In the genomic region with DNA sequence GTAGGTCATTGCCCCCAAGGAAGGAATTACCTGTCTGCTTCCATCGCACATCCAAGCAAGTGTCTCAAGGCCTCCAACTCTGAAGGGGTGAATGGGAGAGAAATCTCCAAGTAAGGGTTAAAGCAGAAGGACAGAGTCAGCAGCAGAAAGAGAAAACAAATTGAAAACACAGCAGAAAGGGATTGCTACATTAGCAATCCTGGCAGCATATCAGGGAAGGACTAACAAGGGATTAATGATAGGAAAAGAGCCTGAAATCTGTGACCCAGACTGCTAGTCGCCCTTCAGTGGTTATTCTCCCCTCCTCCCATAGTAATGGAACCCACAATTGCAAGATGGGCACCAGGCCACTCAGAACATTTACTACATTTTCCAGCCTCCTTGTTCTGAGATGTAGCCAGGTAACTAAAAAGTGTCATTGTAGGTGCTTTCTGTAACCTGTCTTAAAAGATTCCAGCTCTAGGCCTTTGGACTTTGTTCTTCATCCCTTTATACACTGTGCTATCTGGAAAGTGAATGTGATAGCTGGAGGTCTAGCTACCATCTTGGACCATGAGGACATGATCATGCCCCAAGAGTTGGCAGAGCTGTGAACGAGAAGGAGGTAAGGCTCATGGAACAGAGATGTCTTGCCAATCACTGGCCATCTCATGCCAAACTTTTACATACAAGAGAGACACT, we compare ENCODE assay signal across 26 cellular contexts.
"Had no signal": no experiment of that assay in that cellular context is flagged by ENCODE, and none has a peak within 500 bp of the region (broad histone marks: within the 10 kb centered on the region; RNA-seq: fewer than 3 reads in every experiment).

No MANE protein-coding gene starts in this region.

- ATAC-seq: activated CD4-positive, CD25-positive, alpha-beta regulatory T cell treated with anti-CD3 and anti-CD28 coated beads, Interleukin-2, amount 50 U/mL, for 24 hours; activated CD8-positive, alpha-beta T cell treated with anti-CD3 and anti-CD28 coated beads, Interleukin-2, amount 10 ng/mL, durations not matched to agents 7 days and 5 days; T-cell had no signal

- H3K4me1 Mint-ChIP-seq: activated naive CD8-positive, alpha-beta T cell treated with anti-CD3 and anti-CD28 coated beads, Interleukin-2, amount 10 ng/mL, durations not matched to agents 7 days and 5 days; T-cell had no signal

- H3K4me2 ChIP-seq: PC-9 had no signal

- H3K36me3 Mint-ChIP-seq: activated naive CD8-positive, alpha-beta T cell treated with anti-CD3 and anti-CD28 coated beads, Interleukin-2, amount 10 ng/mL, durations not matched to agents 7 days and 5 days had no signal

- H3K27ac ChIP-seq: adrenal gland, breast epithelium, PC-9, VCaP had no signal

- H3K4me3 Mint-ChIP-seq: activated CD8-positive, alpha-beta T cell treated with anti-CD3 and anti-CD28 coated beads, Interleukin-2, amount 10 ng/mL, durations not matched to agents 7 days and 5 days; activated naive CD8-positive, alpha-beta T cell treated with anti-CD3 and anti-CD28 coated beads, Interleukin-2, amount 10 ng/mL, durations not matched to agents 7 days and 5 days; T-cell had no signal

- H3K9me3 ChIP-seq: adrenal gland, breast epithelium had no signal

- H3K27ac Mint-ChIP-seq: activated CD8-positive, alpha-beta T cell treated with anti-CD3 and anti-CD28 coated beads, Interleukin-2, amount 10 ng/mL, durations not matched to agents 7 days and 5 days; activated naive CD8-positive, alpha-beta T cell treated with anti-CD3 and anti-CD28 coated beads, Interleukin-2, amount 10 ng/mL, durations not matched to agents 7 days and 5 days; T-cell had no signal

- H3K4me3 ChIP-seq: adrenal gland, breast epithelium, PC-9 had no signal

- H3K27me3 Mint-ChIP-seq: activated naive CD8-positive, alpha-beta T cell treated with anti-CD3 and anti-CD28 coated beads, Interleukin-2, amount 10 ng/mL, durations not matched to agents 7 days and 5 days; T-cell had no signal

- H3K4me1 ChIP-seq: adrenal gland, breast epithelium had no signal

- DNase-seq: activated CD4-positive, alpha-beta T cell treated with anti-CD3 and anti-CD28 coated beads for 4 hours; activated CD4-positive, alpha-beta T cell treated with anti-CD3 and anti-CD28 coated beads, Interleukin-2, amount 50 U/mL, for 4 hours; activated CD8-positive, alpha-beta memory T cell treated with anti-CD3 and anti-CD28 coated beads, Interleukin-2, amount 50 U/mL, for 48 hours; activated CD8-positive, alpha-beta T cell treated with anti-CD3 and anti-CD28 coated beads, Interleukin-2, amount 10 ng/mL, durations not matched to agents 7 days and 5 days; activated naive CD4-positive, alpha-beta T cell treated with anti-CD3 and anti-CD28 coated beads, Interleukin-2, amount 50 U/mL, for 16 hours; activated naive CD8-positive, alpha-beta T cell treated with anti-CD3 and anti-CD28 coated beads, Interleukin-2, amount 10 ng/mL, durations not matched to agents 7 days and 5 days; activated T-cell treated with anti-CD3 and anti-CD28 coated beads, Interleukin-2, amount 50 U/mL, for 1 hour; adrenal gland; aorta; caudate nucleus; Kasumi-1; KBM-7; NCI-H1048; NCI-H146; NCI-H187 treated with DMSO at 0.1 percent for 48 hours; NCI-H2171; NCI-H2227 treated with DMSO at 0.1 percent for 48 hours; NCI-H446 treated with DMSO at 0.1 percent for 48 hours; NCI-H524 treated with DMSO at 0.1 percent for 48 hours; NCI-H748 treated with DMSO at 0.1 percent for 48 hours; PC-9; SIG-M5; T-cell had no signal

- H3K9me3 Mint-ChIP-seq: activated naive CD8-positive, alpha-beta T cell treated with anti-CD3 and anti-CD28 coated beads, Interleukin-2, amount 10 ng/mL, durations not matched to agents 7 days and 5 days; T-cell had no signal

- H3K27me3 ChIP-seq: adrenal gland, breast epithelium had no signal

- H3K36me3 ChIP-seq: adrenal gland, breast epithelium had no signal

- H2AFZ ChIP-seq: PC-9 had no signal
